In the genomic region with DNA sequence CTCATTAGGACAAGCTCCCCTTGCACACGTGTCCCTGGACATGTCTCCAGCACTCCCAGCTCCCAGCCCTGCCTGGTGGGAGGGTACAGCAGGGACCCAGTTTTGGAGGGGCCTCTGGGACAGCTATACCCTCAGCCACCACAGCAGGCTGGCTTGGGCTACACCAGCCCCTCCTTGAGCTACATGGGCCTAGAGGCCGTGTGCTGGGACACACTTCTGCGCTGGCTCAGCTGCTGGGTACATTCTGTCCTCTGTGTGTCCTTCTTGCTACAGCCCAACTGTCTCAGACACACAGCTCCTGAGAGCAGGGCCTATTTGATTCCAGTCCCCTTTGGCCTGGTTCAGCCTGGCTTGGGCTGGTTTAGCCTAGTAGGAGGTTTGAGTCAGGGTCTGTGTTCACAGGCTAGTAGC, we compare ENCODE assay signal across 11 cellular contexts. TPM values are rescaled to one million over a fixed set of nuclear protein-coding genes. Genes with fewer than 3 reads are reported as not detected.
DNase-seq lines count a peak whose midpoint lies in the region; ATAC-seq and TF ChIP-seq lines count a peak whose summit lies in the region.
"Had no signal": no experiment of that assay in that cellular context is flagged by ENCODE, and none has a peak within 500 bp of the region (broad histone marks: within the 10 kb centered on the region; RNA-seq: fewer than 3 reads in every experiment).

No MANE protein-coding gene starts in this region.

- H3K9ac ChIP-seq in IMR-90 (ENCODE audit: low read depth, low read length): no peak overlapping the region
- H3K9ac ChIP-seq in mesendoderm (ENCODE audit: low read length): peak overlapping the region; percentile 52

- no peak overlapping the region for H3K4me2 ChIP-seq in IMR-90 (ENCODE audit: low read depth, low read length)
- H3K4me2 ChIP-seq in mesendoderm (ENCODE audit: low read length): no peak overlapping the region

- H3K56ac ChIP-seq in IMR-90 (ENCODE audit: extremely low read depth, insufficient read depth, low read length) (no peak overlapping the region), mesendoderm (ENCODE audit: low read length) (peak overlapping the region; percentile 89)

- TF ChIP-seq RAD21 in IMR-90 (IDR thresholded peaks at IDR 0.05; ENCODE audit: low read length): no peak

- ATAC-seq in IMR-90 (ENCODE audit: low read depth) (peak; percentile 16), GM21619 (IDR thresholded peaks at IDR 0.05; ENCODE audit: unreplicated experiment) (no peak)

- CTCF ChIA-PET in IMR-90 (lab: Yijun Ruan, JAX): interaction anchor here (1.3 kb wide), 1 partner anchor 22 kb away, joined by 3 read pairs; no protein-coding TSS in a partner anchor

- H2AK5ac ChIP-seq in IMR-90 (ENCODE audit: low read depth, low read length): peak overlapping the region; percentile 51; the same call in 1 of the 2 replicates
- H2AK5ac ChIP-seq in mesendoderm (ENCODE audit: low read length): peak overlapping the region; percentile 99

- no TSS peak for BruUV-seq in IMR-90 (replicated peaks; lab: Mats Ljungman, UMichigan)

- H4K20me1 ChIP-seq in IMR-90 (ENCODE audit: insufficient read depth, low read length): peaks cover 4% of the 10 kb centered on the region; the same call in 1 of the 2 replicates

- H3K9me3 ChIP-seq in IMR-90 (ENCODE audit: control insufficient read depth, insufficient read depth, low read length) (no peaks in the 10 kb centered on the region), esophagus muscularis mucosa (no peaks in the 10 kb centered on the region), suprapubic skin (no peaks in the 10 kb centered on the region)
- H3K9me3 ChIP-seq: MG63 had no signal

- TF ChIP-seq POLR2A in IMR-90 (IDR thresholded peaks at IDR 0.05; ENCODE audit: low read depth, low read length) (no peak), esophagus muscularis mucosa (IDR thresholded peaks at IDR 0.05; ENCODE audit: low read depth) (no peak), suprapubic skin (IDR thresholded peaks at IDR 0.05) (no peak)

- H3K79me2 ChIP-seq in mesendoderm (ENCODE audit: control insufficient read depth, insufficient read depth, low read length): no peaks in the 10 kb centered on the region

- H2BK5ac ChIP-seq in IMR-90 (ENCODE audit: low read depth, low read length, poor library complexity, severe bottlenecking) (no peak overlapping the region), mesendoderm (ENCODE audit: low read length) (peak overlapping the region; percentile 95)

- H2BK120ac ChIP-seq in IMR-90 (ENCODE audit: low read depth, low read length) (no peak overlapping the region; the same call in 1 of the 2 replicates), mesendoderm (ENCODE audit: low read depth, low read length) (peak overlapping the region; percentile 48)

- TF ChIP-seq EP300 in esophagus muscularis mucosa (IDR thresholded peaks at IDR 0.05) (no peak), suprapubic skin (IDR thresholded peaks at IDR 0.05) (no peak)

- no peak for DNase-seq in IMR-90
- no peak for DNase-seq in esophagus muscularis mucosa (ENCODE audit: extremely low spot score)
- no peak for DNase-seq in mesendoderm
- DNase-seq in suprapubic skin (ENCODE audit: low spot score in 2 of 2): no peak
- DNase-seq in activated CD4-positive, alpha-beta T cell treated with anti-CD3 and anti-CD28 coated beads, Interleukin-2, amount 50 U/mL, for 48 hours: no peak
- no peak for DNase-seq in NCI-H1417 (lab: John Stamatoyannopoulos, UW)
- DNase-seq in putamen (ENCODE audit: low spot score): no peak
- DNase-seq: MG63, NCI-H774, occipital lobe had no signal

- peaks cover 15% of the 10 kb centered on the region for H3K9me1 ChIP-seq in IMR-90 (ENCODE audit: insufficient read depth, low read length)

- peak overlapping the region; percentile 79 for H2AK9ac ChIP-seq in IMR-90 (replicated peaks; ENCODE audit: low read depth, low read length, poor library complexity)

- in situ Hi-C loops in IMR-90 (cut with MboI; ENCODE audit: low sequenced_read_pairs): no loop called here

- no peak overlapping the region for H2BK15ac ChIP-seq in IMR-90 (ENCODE audit: low read depth, low read length)
- no peak overlapping the region for H2BK15ac ChIP-seq in mesendoderm (replicated peaks; ENCODE audit: low read depth)

- POLR2A ChIA-PET in IMR-90 (lab: Charles Lee; ENCODE audit: unreplicated experiment): no interaction called here

- H3K27ac ChIP-seq in IMR-90 (ENCODE audit: insufficient read depth, low read length): no peak overlapping the region
- H3K27ac ChIP-seq in esophagus muscularis mucosa (replicated peaks in 1 of 4): peak overlapping the region; percentile 81 to 85 (median 84)
- H3K27ac ChIP-seq in mesendoderm (ENCODE audit: low read depth, low read length): peak overlapping the region; percentile 79
- H3K27ac ChIP-seq in suprapubic skin: peak overlapping the region; percentile 61

- no peak overlapping the region for H3K4me3 ChIP-seq in IMR-90 (ENCODE audit: insufficient read depth, low read depth, low read length)
- H3K4me3 ChIP-seq in esophagus muscularis mucosa: no peak overlapping the region
- no peak overlapping the region for H3K4me3 ChIP-seq in mesendoderm (ENCODE audit: low read length)
- H3K4me3 ChIP-seq in suprapubic skin: no peak overlapping the region
- H3K4me3 ChIP-seq: MG63 had no signal

- H4K5ac ChIP-seq in IMR-90 (ENCODE audit: low read depth, low read length) (no peak overlapping the region), mesendoderm (ENCODE audit: low read length) (peak overlapping the region; percentile 36)

- no peak for TF ChIP-seq CTCF in IMR-90 (conservative IDR thresholded peaks at IDR 0.05; ENCODE audit: low read depth, low read length)
- TF ChIP-seq CTCF in esophagus muscularis mucosa (IDR thresholded peaks at IDR 0.05): no peak
- TF ChIP-seq CTCF in suprapubic skin (IDR thresholded peaks at IDR 0.05): no peak

- peak overlapping the region; percentile 12; the same call in 1 of the 2 replicates for H4K91ac ChIP-seq in IMR-90 (ENCODE audit: insufficient read depth, low read depth, low read length)

- H3K4me1 ChIP-seq in IMR-90 (ENCODE audit: control insufficient read depth, insufficient read depth, low read length) (peaks cover 11% of the 10 kb centered on the region), esophagus muscularis mucosa (peaks cover 27 to 49% (median 42%) of the 10 kb centered on the region in 4 donors), mesendoderm (ENCODE audit: control insufficient read depth, low read depth, low read length) (peaks cover 38% of the 10 kb centered on the region), suprapubic skin (peaks cover 20% of the 10 kb centered on the region)

- H3K36me3 ChIP-seq in IMR-90 (ENCODE audit: control insufficient read depth, insufficient read depth, low read length) (peaks cover 4% of the 10 kb centered on the region; the same call in 1 of the 2 replicates), esophagus muscularis mucosa (peaks cover 4 to 23% (median 10%) of the 10 kb centered on the region in 4 donors), mesendoderm (ENCODE audit: control insufficient read depth, insufficient read depth, low read length) (no peaks in the 10 kb centered on the region), suprapubic skin (peaks cover 16% of the 10 kb centered on the region)

- peak overlapping the region in 1 of 2 experiments; percentile 29; a peak in 2 of 4 replicates for H4K8ac ChIP-seq in IMR-90 (ENCODE audit: low read depth in 2 of 2, low read length in 2 of 2)
- no peak overlapping the region for H4K8ac ChIP-seq in mesendoderm (ENCODE audit: low read depth, low read length)

- peak overlapping the region; percentile 44 for H3K14ac ChIP-seq in IMR-90 (replicated peaks; ENCODE audit: low read depth, low read length)

- WGBS in IMR-90 (ENCODE audit: extremely low coverage in 2 of 2, insufficient read length in 1 of 2), 2 experiments: no CpG with 5 or more reads among the region's 3 CpGs
- WGBS in esophagus muscularis mucosa: 33% methylated on average over 1 of the region's 3 CpGs
- WGBS in mesendoderm (ENCODE audit: extremely low coverage, insufficient coverage, low lambda C conversion rate): no CpG with 5 or more reads among the region's 3 CpGs
- WGBS in suprapubic skin: 60% methylated on average over 1 of the region's 3 CpGs

- H3K4ac ChIP-seq in IMR-90 (ENCODE audit: low read depth, low read length): peak overlapping the region; percentile 57
- H3K4ac ChIP-seq in mesendoderm (ENCODE audit: low read depth, low read length): peak overlapping the region; percentile 71

- intact Hi-C loops in IMR-90 (cut with micrococcal nuclease) (no loop called here), esophagus muscularis mucosa (cut with DNase I) (no loop called here)

- peak overlapping the region; percentile 2; the same call in 1 of the 2 replicates for H3K23ac ChIP-seq in IMR-90 (ENCODE audit: low read depth, low read length)
- H3K23ac ChIP-seq in mesendoderm (ENCODE audit: low read length): peak overlapping the region; percentile 69

- no peak overlapping the region for H3K18ac ChIP-seq in IMR-90 (ENCODE audit: low read depth, low read length)
- peak overlapping the region; percentile 64 for H3K18ac ChIP-seq in mesendoderm (ENCODE audit: low read length)

- no peak overlapping the region for H2BK20ac ChIP-seq in IMR-90 (ENCODE audit: low read depth, low read length)

- dilution Hi-C loops in IMR-90 (cut with HindIII; ENCODE audit: low sequenced_read_pairs, unreplicated experiment): no loop called here

- H3K27me3 ChIP-seq in IMR-90 (ENCODE audit: control insufficient read depth, insufficient read depth, low read length): no peaks in the 10 kb centered on the region
- no peaks in the 10 kb centered on the region for H3K27me3 ChIP-seq in esophagus muscularis mucosa
- H3K27me3 ChIP-seq in mesendoderm (ENCODE audit: insufficient read depth, low read length, poor library complexity): no peaks in the 10 kb centered on the region
- no peaks in the 10 kb centered on the region for H3K27me3 ChIP-seq in suprapubic skin
- H3K27me3 ChIP-seq: MG63 had no signal

- peak overlapping the region; percentile 1 for H2AFZ ChIP-seq in IMR-90 (replicated peaks; ENCODE audit: low read length, poor library complexity)

- H3K79me1 ChIP-seq in IMR-90 (ENCODE audit: low read depth in 1 of 2, low read length in 2 of 2) (peaks cover 0 to 3% of the 10 kb centered on the region in 2 experiments; a peak in 1 of 4 replicates), mesendoderm (ENCODE audit: low read length) (peaks cover 3% of the 10 kb centered on the region)

TF ChIP-seq in IMR-90, 13 proteins besides CTCF, POLR2A, EP300 and RAD21 (continues in another document):
- TF ChIP-seq RFX5 (IDR thresholded peaks at IDR 0.05; ENCODE audit: low read depth, low read length): no peak
- TF ChIP-seq SMC3 (IDR thresholded peaks at IDR 0.05; ENCODE audit: low read depth, low read length): no peak
- no peak for TF ChIP-seq MAFK (IDR thresholded peaks at IDR 0.05; ENCODE audit: low read depth, low read length)
- TF ChIP-seq BHLHE40 (IDR thresholded peaks at IDR 0.05; ENCODE audit: low read depth, low read length): no peak
- TF ChIP-seq FOS (IDR thresholded peaks at IDR 0.05; ENCODE audit: low read depth, low read length): no peak

RNA-seq across cellular contexts. Expression of a gene that starts 26.7 kb away (rescaled TPM):
- total RNA-seq in IMR-90 (2012; rRNA removed): 18.1 and 22.2 TPM in 2 replicates
- polyA plus RNA-seq in IMR-90 (2012; rRNA removed): 34.3 and 39.4 TPM in 2 replicates
- polyA plus RNA-seq in IMR-90 (2012; cell fraction: cytosol; rRNA removed): 30.9 and 49.2 TPM in 2 replicates
- 124 and 135 TPM in 2 replicates for polyA plus RNA-seq in IMR-90 (2012; cell fraction: nucleus; rRNA removed; ENCODE audit: low replicate concordance)
- 10 to 100 TPM; 24.0 to 34.6 (median 30.4) TPM for total RNA-seq in esophagus muscularis mucosa
- polyA plus RNA-seq in mesendoderm (2013, experiment 1 of 2): 28.4 TPM
- 27.4 TPM for polyA plus RNA-seq in mesendoderm (2013, experiment 2 of 2)
- 100 to 1,000 TPM in 1 of 4 donors, 10 to 100 TPM in 3; 44.2 to 102 (median 52.6) TPM for total RNA-seq in suprapubic skin
